Comparison of ENCODE assay signal across 15 cellular contexts in genomic region chr9:137524161-137524560, GRCh38. TPM values are rescaled to one million over a fixed set of nuclear protein-coding genes. Genes with fewer than 3 reads are reported as not detected.
DNase-seq lines count a peak whose midpoint lies in the region; ATAC-seq and TF ChIP-seq lines count a peak whose summit lies in the region.
"Had no signal": no experiment of that assay in that cellular context is flagged by ENCODE, and none has a peak within 500 bp of the region (broad histone marks: within the 10 kb centered on the region; RNA-seq: fewer than 3 reads in every experiment).

No MANE protein-coding gene starts in this region.

- H3K4me2 ChIP-seq in osteoblast (ENCODE audit: insufficient read depth, low read length) = no peak overlapping the region

- H3K27me3 ChIP-seq in H7 (ENCODE audit: control insufficient read depth, insufficient read depth, low read length) = no peaks in the 10 kb centered on the region
- H3K27me3 ChIP-seq in osteoblast (ENCODE audit: insufficient read depth, low read length) = peaks cover 5% of the 10 kb centered on the region

- H4K20me1 ChIP-seq in osteoblast (ENCODE audit: insufficient read depth, low read length) = no peaks in the 10 kb centered on the region

- no peak overlapping the region for H3K4me3 Mint-ChIP-seq in CD14-positive monocyte
- H3K4me3 Mint-ChIP-seq: CD4-positive, CD25-positive, alpha-beta regulatory T cell; CD8-positive, alpha-beta T cell had no signal

- H3K4me3 ChIP-seq in H7 (ENCODE audit: insufficient read depth, low read depth, low read length) (no peak overlapping the region), HEK293 (ENCODE audit: low read depth, low read length) (no peak overlapping the region), osteoblast (ENCODE audit: insufficient read depth, low read length) (no peak overlapping the region)
- H3K4me3 ChIP-seq: GM23248, HAP-1 had no signal

- H3K36me3 ChIP-seq in H7 (replicated peaks; ENCODE audit: control insufficient read depth, insufficient read depth, low read length) (no peaks in the 10 kb centered on the region), HEK293 (ENCODE audit: control insufficient read depth in 2 of 2, insufficient read depth in 1 of 2, low read length in 2 of 2) (no peaks in the 10 kb centered on the region), osteoblast (ENCODE audit: insufficient read depth, low read length) (no peaks in the 10 kb centered on the region)
- H3K36me3 ChIP-seq: HAP-1 had no signal

- H3K27ac ChIP-seq in HEK293 (ENCODE audit: extremely low read depth, low read depth, low read length) (no peak overlapping the region), osteoblast (ENCODE audit: low read depth, low read length) (no peak overlapping the region)
- H3K27ac ChIP-seq: GM23248 had no signal

- H3K27ac Mint-ChIP-seq in CD14-positive monocyte = no peak overlapping the region
- H3K27ac Mint-ChIP-seq: CD4-positive, CD25-positive, alpha-beta regulatory T cell; CD8-positive, alpha-beta T cell had no signal

- H3K4me1 ChIP-seq in HEK293 (ENCODE audit: control insufficient read depth, insufficient read depth, low read length) (no peaks in the 10 kb centered on the region), osteoblast (ENCODE audit: insufficient read depth, low read length) (no peaks in the 10 kb centered on the region)
- H3K4me1 ChIP-seq: Caco-2, HAP-1 had no signal

- DNase-seq in H7 (peak; percentile 21), islet precursor cell (peak; percentile 47), osteoblast (ENCODE audit: insufficient read length, low spot score, missing footprints) (peak; percentile 78), CD14-positive monocyte (ENCODE audit: low spot score) (no peak)
- no peak for DNase-seq in central memory CD4-positive, alpha-beta T cell
- DNase-seq: C1 segment of cervical spinal cord; Caco-2; CD4-positive, CD25-positive, alpha-beta regulatory T cell; CD8-positive, alpha-beta T cell; DMS153; DND-41; GM23248 had no signal

- no peaks in the 10 kb centered on the region for H3K36me3 Mint-ChIP-seq in CD14-positive monocyte
- H3K36me3 Mint-ChIP-seq: CD4-positive, CD25-positive, alpha-beta regulatory T cell; CD8-positive, alpha-beta T cell had no signal

- H3K4me1 Mint-ChIP-seq in CD14-positive monocyte = peaks cover 5% of the 10 kb centered on the region

- POLR2A ChIA-PET in HEK293 (lab: Yijun Ruan, JAX) = no interaction called here

- no peak for ATAC-seq in GM18867 (IDR thresholded peaks at IDR 0.05; ENCODE audit: unreplicated experiment)
- ATAC-seq: CD8-positive, alpha-beta T cell had no signal

- H2AFZ ChIP-seq in osteoblast (ENCODE audit: low read length) = no peak overlapping the region
- H2AFZ ChIP-seq: GM23248 had no signal

- CTCF ChIA-PET in HEK293 (lab: Yijun Ruan, JAX) = interaction anchor here (0.6 to 2.2 kb wide), 5 partner anchors 10 to 237 kb away, joined by 3 to 13 read pairs (median 5); no protein-coding TSS in a partner anchor

- intact Hi-C loops in CD14-positive monocyte (cut with micrococcal nuclease) = loop anchor here in 1 of 2 donors (10.0 kb wide), 2 partner anchors 99 to 229 kb away; partner anchors contain the start of genes EXD3 and NOXA1

- peaks cover 0 to 4% (median 2%) of the 10 kb centered on the region in 3 donors for H3K27me3 Mint-ChIP-seq in CD14-positive monocyte (ENCODE audit: low read depth in 3 of 3)
- H3K27me3 Mint-ChIP-seq: CD4-positive, CD25-positive, alpha-beta regulatory T cell had no signal

- TF ChIP-seq CTCF in HEK293 (tag by site-specific recombination; IDR thresholded peaks at IDR 0.05) = no peak
- TF ChIP-seq CTCF in osteoblast (IDR thresholded peaks at IDR 0.05; ENCODE audit: extremely low read depth, low read depth, low read length) = no peak
- TF ChIP-seq CTCF in CD14-positive monocyte (IDR thresholded peaks at IDR 0.05) = no peak

- H3K79me2 ChIP-seq in osteoblast (ENCODE audit: insufficient read depth, low read length) = no peaks in the 10 kb centered on the region

- no peaks in the 10 kb centered on the region for H3K9me3 Mint-ChIP-seq in CD14-positive monocyte
- H3K9me3 Mint-ChIP-seq: CD4-positive, CD25-positive, alpha-beta regulatory T cell; CD8-positive, alpha-beta T cell had no signal

- H3K9me3 ChIP-seq in HEK293 (ENCODE audit: control insufficient read depth, insufficient read depth, low read depth, low read length) = no peaks in the 10 kb centered on the region
- H3K9me3 ChIP-seq in osteoblast (ENCODE audit: low read depth, low read length) = no peaks in the 10 kb centered on the region
- H3K9me3 ChIP-seq: Caco-2, HAP-1 had no signal

TF ChIP-seq in HEK293, 187 proteins besides CTCF, POLR2A, EP300 and RAD21:
- TF ChIP-seq ZNF19 (tag by site-specific recombination; IDR thresholded peaks at IDR 0.05; ENCODE audit: low read depth) (no peak), ZNF10 (tag by site-specific recombination; IDR thresholded peaks at IDR 0.05) (0 out of 2 replicates have a peak, but pooled peaks have one; percentile 44), ZNF394 (tag by site-specific recombination; IDR thresholded peaks at IDR 0.05; ENCODE audit: borderline replicate concordance) (no peak), MYNN (tag by site-specific recombination; IDR thresholded peaks at IDR 0.05; ENCODE audit: borderline replicate concordance) (no peak), ZNF596 (tag by site-specific recombination; IDR thresholded peaks at IDR 0.05) (no peak), ZNF629 (tag by site-specific recombination; IDR thresholded peaks at IDR 0.05) (no peak)

RNA-seq across cellular contexts. Expression of gene PNPLA7, which starts 26.0 kb away (rescaled TPM):
- 0.07 and 0.14 TPM in 2 replicates for total RNA-seq in H7 (2014; rRNA removed; shearing (Covaris generic))
- total RNA-seq in osteoblast = 1.8 and 2.7 TPM in 2 replicates
- polyA plus RNA-seq in CD14-positive monocyte = under 1 TPM; 0.10 to 0.14 TPM

RNA-seq across cellular contexts. Expression of gene MRPL41, which starts 27.5 kb away (rescaled TPM):
- total RNA-seq in H7 (2014; rRNA removed; shearing (Covaris generic)) = 74.5 and 78.8 TPM in 2 replicates
- total RNA-seq in osteoblast = 26.2 and 30.4 TPM in 2 replicates
- polyA plus RNA-seq in CD14-positive monocyte = 10 to 100 TPM; 33.2 to 49.4 TPM

RNA-seq across cellular contexts. Expression of gene DPH7, which starts 54.6 kb away (rescaled TPM):
- total RNA-seq in H7 (2014; rRNA removed; shearing (Covaris generic)) = 41.8 and 49.1 TPM in 2 replicates
- 20.3 and 26.2 TPM in 2 replicates for total RNA-seq in osteoblast
- polyA plus RNA-seq in CD14-positive monocyte = 10 to 100 TPM; 13.1 to 14.2 TPM

Comparison
In these comparisons a context has a peak if more than half of its experiments do, and no peak if none do; other contexts are left out.
1. DNase-seq: peak in H7 (single experiment), islet precursor cell (single experiment) and osteoblast (single experiment); none in CD14-positive monocyte (single experiment) and central memory CD4-positive, alpha-beta T cell (single experiment).